Comparison of ENCODE assay signal across 12 cellular contexts in the genomic region with DNA sequence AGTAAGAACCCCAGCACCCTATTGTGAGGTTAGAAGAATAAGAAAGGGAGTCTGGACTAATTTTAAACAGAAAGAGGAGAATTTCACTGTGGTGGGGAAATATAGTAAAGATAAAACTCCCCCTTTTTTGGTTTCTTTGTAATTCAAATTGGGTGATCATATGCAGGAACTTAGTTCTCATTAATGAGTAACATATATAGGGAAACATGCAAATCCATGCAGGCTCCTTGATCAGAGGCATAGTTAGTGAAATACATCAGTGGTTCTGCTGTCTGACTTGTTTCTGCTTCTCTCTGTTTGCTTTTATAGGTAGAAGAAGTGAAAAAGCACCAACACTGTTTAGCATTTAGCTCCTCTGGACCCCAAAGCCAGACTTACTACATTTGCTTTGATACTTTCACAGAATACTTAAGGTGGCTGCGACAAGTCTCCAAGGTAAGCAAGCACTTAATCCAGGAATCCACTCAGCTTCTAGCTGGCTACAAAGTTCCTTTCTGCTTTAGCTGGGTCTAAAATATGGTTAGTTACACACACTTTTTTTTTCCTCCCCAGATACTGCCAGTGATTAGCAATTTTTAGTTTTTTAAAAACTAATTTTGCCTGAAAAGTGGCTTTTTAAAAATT.
A peak's percentile ranks its signal among the peaks of the same experiment; 100 is the strongest.
DNase-seq lines count a peak whose midpoint lies in the region; ATAC-seq and TF ChIP-seq lines count a peak whose summit lies in the region.
"Had no signal": no experiment of that assay in that cellular context is flagged by ENCODE, and none has a peak within 500 bp of the region (broad histone marks: within the 10 kb centered on the region; RNA-seq: fewer than 3 reads in every experiment).

No MANE protein-coding gene starts in this region.

- no peaks in the 10 kb centered on the region for H3K27me3 ChIP-seq in suprapubic skin
- H3K27me3 ChIP-seq: right atrium auricular region had no signal

- TF ChIP-seq CTCF in endothelial cell (IDR thresholded peaks at IDR 0.05; ENCODE audit: unreplicated experiment): no peak
- peak in 1 of 2 donors; percentile 9 for TF ChIP-seq CTCF in suprapubic skin (IDR thresholded peaks at IDR 0.05)

- H3K36me3 ChIP-seq in suprapubic skin: no peaks in the 10 kb centered on the region
- H3K36me3 ChIP-seq: right atrium auricular region had no signal

- H3K27ac Mint-ChIP-seq in endothelial cell (ENCODE audit: unreplicated experiment) (peak overlapping the region; percentile 36), T-cell (no peak overlapping the region)
- H3K27ac Mint-ChIP-seq in activated T-helper 1 cell treated with anti-CD3 and anti-CD28 coated beads, Interleukin-12 subunit alpha, Interleukin-12 subunit beta, Interleukin-2, Interleukin-4 antibody, amounts not matched to agents 30 ng/mL and 10 ng/mL and 1 ng/mL, durations not matched to agents 14 hours and 24 hours and 36 hours: no peak overlapping the region

- no peaks in the 10 kb centered on the region for H3K9me3 ChIP-seq in suprapubic skin
- H3K9me3 ChIP-seq: right atrium auricular region had no signal

- H3K36me3 Mint-ChIP-seq in endothelial cell (ENCODE audit: low read depth, unreplicated experiment) (peaks cover 4% of the 10 kb centered on the region), T-cell (peaks cover 5% of the 10 kb centered on the region)
- peaks cover 2% of the 10 kb centered on the region for H3K36me3 Mint-ChIP-seq in activated T-helper 1 cell treated with anti-CD3 and anti-CD28 coated beads, Interleukin-12 subunit alpha, Interleukin-12 subunit beta, Interleukin-2, Interleukin-4 antibody, amounts not matched to agents 30 ng/mL and 10 ng/mL and 1 ng/mL, durations not matched to agents 14 hours and 24 hours and 36 hours (ENCODE audit: low read depth)

- POLR2A ChIA-PET in T-cell (lab: Charles Lee): no interaction called here

- H3K4me3 Mint-ChIP-seq in endothelial cell (ENCODE audit: unreplicated experiment) (no peak overlapping the region), T-cell (no peak overlapping the region)
- H3K4me3 Mint-ChIP-seq in activated T-helper 1 cell treated with anti-CD3 and anti-CD28 coated beads, Interleukin-12 subunit alpha, Interleukin-12 subunit beta, Interleukin-2, Interleukin-4 antibody, amounts not matched to agents 30 ng/mL and 10 ng/mL and 1 ng/mL, durations not matched to agents 14 hours and 24 hours and 36 hours: no peak overlapping the region

- peaks cover 2% of the 10 kb centered on the region for H3K4me1 ChIP-seq in suprapubic skin
- H3K4me1 ChIP-seq: right atrium auricular region had no signal

- CTCF ChIA-PET in T-cell (lab: Charles Lee): no interaction called here

- H3K4me1 Mint-ChIP-seq in endothelial cell (ENCODE audit: unreplicated experiment) (peaks cover 39% of the 10 kb centered on the region), T-cell (peaks cover 0 to 5% (median 5%) of the 10 kb centered on the region in 3 donors)
- peaks cover 22% of the 10 kb centered on the region for H3K4me1 Mint-ChIP-seq in activated T-helper 1 cell treated with anti-CD3 and anti-CD28 coated beads, Interleukin-12 subunit alpha, Interleukin-12 subunit beta, Interleukin-2, Interleukin-4 antibody, amounts not matched to agents 30 ng/mL and 10 ng/mL and 1 ng/mL, durations not matched to agents 14 hours and 24 hours and 36 hours (ENCODE audit: low read depth)

- WGBS in suprapubic skin: 96% methylated on average over 1 of the region's 1 CpG

- TF ChIP-seq POLR2A in suprapubic skin (IDR thresholded peaks at IDR 0.05): no peak

- no peaks in the 10 kb centered on the region for H3K9me3 Mint-ChIP-seq in endothelial cell (ENCODE audit: unreplicated experiment)
- no peaks in the 10 kb centered on the region for H3K9me3 Mint-ChIP-seq in activated T-helper 1 cell treated with anti-CD3 and anti-CD28 coated beads, Interleukin-12 subunit alpha, Interleukin-12 subunit beta, Interleukin-2, Interleukin-4 antibody, amounts not matched to agents 30 ng/mL and 10 ng/mL and 1 ng/mL, durations not matched to agents 14 hours and 24 hours and 36 hours
- no peaks in the 10 kb centered on the region for H3K9me3 Mint-ChIP-seq in T-cell

- no peak overlapping the region for H3K27ac ChIP-seq in suprapubic skin
- H3K27ac ChIP-seq: right atrium auricular region had no signal

- peaks cover 4% of the 10 kb centered on the region for H3K27me3 Mint-ChIP-seq in endothelial cell (ENCODE audit: unreplicated experiment)
- H3K27me3 Mint-ChIP-seq in activated T-helper 1 cell treated with anti-CD3 and anti-CD28 coated beads, Interleukin-12 subunit alpha, Interleukin-12 subunit beta, Interleukin-2, Interleukin-4 antibody, amounts not matched to agents 30 ng/mL and 10 ng/mL and 1 ng/mL, durations not matched to agents 14 hours and 24 hours and 36 hours (ENCODE audit: insufficient read depth): no peaks in the 10 kb centered on the region
- H3K27me3 Mint-ChIP-seq in T-cell: no peaks in the 10 kb centered on the region

- no peak overlapping the region for H3K4me3 ChIP-seq in suprapubic skin
- H3K4me3 ChIP-seq: right atrium auricular region had no signal

- no peak for TF ChIP-seq EP300 in suprapubic skin (IDR thresholded peaks at IDR 0.05)

- peak; percentile 82 for ATAC-seq in GM18520 (IDR thresholded peaks at IDR 0.05; ENCODE audit: unreplicated experiment)
- peak; percentile 75 for ATAC-seq in GM21529 (IDR thresholded peaks at IDR 0.05; ENCODE audit: unreplicated experiment)
- ATAC-seq in HG03139 (IDR thresholded peaks at IDR 0.05; ENCODE audit: unreplicated experiment): peak; percentile 79
- ATAC-seq in T-cell (replicated peaks in 1 of 4): no peak

- DNase-seq in endothelial cell (ENCODE audit: low spot score): no peak
- DNase-seq in activated T-helper 1 cell treated with anti-CD3 and anti-CD28 coated beads, Interleukin-12 subunit alpha, Interleukin-12 subunit beta, Interleukin-2, Interleukin-4 antibody, amounts not matched to agents 30 ng/mL and 10 ng/mL and 1 ng/mL, durations not matched to agents 14 hours and 24 hours and 36 hours (ENCODE audit: low spot score): no peak
- no peak for DNase-seq in T-cell
- DNase-seq in suprapubic skin (ENCODE audit: low spot score in 2 of 2): no peak
- no peak for DNase-seq in mesenteric fat pad (ENCODE audit: low spot score)
- DNase-seq: COR-L47, NCI-H1417 treated with DMSO at 0.1 percent for 48 hours, SHP77 treated with DMSO at 0.1 percent for 48 hours had no signal

- intact Hi-C loops in activated T-helper 1 cell treated with anti-CD3 and anti-CD28 coated beads, Interleukin-12 subunit alpha, Interleukin-12 subunit beta, Interleukin-2, Interleukin-4 antibody, amounts not matched to agents 30 ng/mL and 10 ng/mL and 1 ng/mL, durations not matched to agents 14 hours and 24 hours and 36 hours (cut with micrococcal nuclease): no loop called here

Comparison
In these comparisons a context has a peak if more than half of its experiments do, and no peak if none do; other contexts are left out.
1. ATAC-seq: peak in GM18520 (single experiment), GM21529 (single experiment) and HG03139 (single experiment); none in T-cell (0 of 4).